ENCODE assay signal across 29 cellular contexts in genomic region chr2:21270083-21270491, GRCh38.
A peak's percentile ranks its signal among the peaks of the same experiment; 100 is the strongest.
DNase-seq lines count a peak whose midpoint lies in the region; ATAC-seq and TF ChIP-seq lines count a peak whose summit lies in the region.
"Had no signal": no experiment of that assay in that cellular context is flagged by ENCODE, and none has a peak within 500 bp of the region (broad histone marks: within the 10 kb centered on the region; RNA-seq: fewer than 3 reads in every experiment).

No MANE protein-coding gene starts in this region.

- H3K27ac ChIP-seq in heart left ventricle (peak overlapping the region in 11 of 12 donors; percentile 4 to 75 (median 54)), neural progenitor cell (no peak overlapping the region), vagina (peak overlapping the region; percentile 27), SK-N-SH (ENCODE audit: low read depth in 2 of 2, low read length in 1 of 2) (peak overlapping the region in 1 of 2 experiments; percentile 85; a peak in 2 of 4 replicates)
- H3K27ac ChIP-seq: C4-2B, transverse colon, VCaP had no signal

- no peak for TF ChIP-seq RAD21 in SK-N-SH (IDR thresholded peaks at IDR 0.05; ENCODE audit: low read length)

- H3K4me3 Mint-ChIP-seq in glutamatergic neuron (ENCODE audit: unreplicated experiment): peak overlapping the region; percentile 40
- no peak overlapping the region for H3K4me3 Mint-ChIP-seq in neural progenitor cell
- H3K4me3 Mint-ChIP-seq: activated CD4-positive, alpha-beta T cell treated with anti-CD3 and anti-CD28 coated beads for 36 hours; activated naive CD8-positive, alpha-beta T cell; H9; stimulated activated naive CD8-positive, alpha-beta T cell treated with anti-CD3 and anti-CD28 coated beads, Interleukin-15, amount 100 ng/mL, for 72 hours had no signal

- peaks cover 50% of the 10 kb centered on the region for H3K4me1 Mint-ChIP-seq in glutamatergic neuron (ENCODE audit: low read depth, unreplicated experiment)
- peaks cover 58% of the 10 kb centered on the region for H3K4me1 Mint-ChIP-seq in neural progenitor cell
- H3K4me1 Mint-ChIP-seq: activated CD4-positive, alpha-beta T cell treated with anti-CD3 and anti-CD28 coated beads for 36 hours; stimulated activated naive CD8-positive, alpha-beta T cell treated with anti-CD3 and anti-CD28 coated beads, Interleukin-15, amount 100 ng/mL, for 72 hours had no signal

- no peak overlapping the region for H3K4me2 ChIP-seq in neural progenitor cell
- no peak overlapping the region for H3K4me2 ChIP-seq in SK-N-SH

- H3K9me2 ChIP-seq in SK-N-SH: no peaks in the 10 kb centered on the region

- no peak overlapping the region for H3K27ac Mint-ChIP-seq in glutamatergic neuron (ENCODE audit: unreplicated experiment)
- peak overlapping the region; percentile 91 for H3K27ac Mint-ChIP-seq in neural progenitor cell
- H3K27ac Mint-ChIP-seq: activated CD4-positive, alpha-beta T cell treated with anti-CD3 and anti-CD28 coated beads for 36 hours; activated naive CD8-positive, alpha-beta T cell; H9; stimulated activated naive CD8-positive, alpha-beta T cell treated with anti-CD3 and anti-CD28 coated beads, Interleukin-15, amount 100 ng/mL, for 72 hours had no signal

- CTCF ChIA-PET in SK-N-SH (lab: Yijun Ruan, JAX): interaction anchor here (0.6 to 2.9 kb wide), 11 partner anchors 9 to 306 kb away, joined by 3 to 15 read pairs (median 6); no protein-coding TSS in a partner anchor

- POLR2A ChIA-PET in SK-N-SH (lab: Yijun Ruan, JAX): interaction anchor here (1.0 to 2.5 kb wide), 3 partner anchors 10 to 161 kb away, joined by 3 to 9 read pairs (median 4); no protein-coding TSS in a partner anchor

- intact Hi-C loops in heart left ventricle (cut with DNase I) (no loop called here), cardiac septum (cut with DNase I) (no loop called here), vagina (cut with DNase I) (no loop called here)

- H3K9me3 ChIP-seq in heart left ventricle (no peaks in the 10 kb centered on the region), neural progenitor cell (ENCODE audit: low read depth) (no peaks in the 10 kb centered on the region), vagina (no peaks in the 10 kb centered on the region), SK-N-SH (no peaks in the 10 kb centered on the region)
- H3K9me3 ChIP-seq: transverse colon had no signal

- H3K27me3 ChIP-seq in heart left ventricle (no peaks in the 10 kb centered on the region), neural progenitor cell (no peaks in the 10 kb centered on the region), vagina (no peaks in the 10 kb centered on the region), SK-N-SH (ENCODE audit: insufficient read depth) (no peaks in the 10 kb centered on the region)
- H3K27me3 ChIP-seq: transverse colon had no signal

- WGBS in heart left ventricle, 4 donors: 49 to 60% (median 55%) methylated on average over 2 of the region's 2 CpGs
- WGBS in SK-N-SH (ENCODE audit: low lambda C conversion rate): 46% methylated on average over 2 of the region's 2 CpGs

- no peaks in the 10 kb centered on the region for H3F3A ChIP-seq in neural progenitor cell (ENCODE audit: low read depth)
- no peaks in the 10 kb centered on the region for H3F3A ChIP-seq in SK-N-SH (replicated peaks; ENCODE audit: insufficient read depth)

- H2AFZ ChIP-seq in neural progenitor cell (replicated peaks) (no peak overlapping the region), SK-N-SH (ENCODE audit: low read depth) (no peak overlapping the region)

- TF ChIP-seq CTCF in heart left ventricle (IDR thresholded peaks at IDR 0.05): no peak
- no peak for TF ChIP-seq CTCF in glutamatergic neuron (IDR thresholded peaks at IDR 0.05; ENCODE audit: partially characterized antibody, unreplicated experiment)
- no peak for TF ChIP-seq CTCF in neural progenitor cell (IDR thresholded peaks at IDR 0.05)
- TF ChIP-seq CTCF in vagina (IDR thresholded peaks at IDR 0.05): no peak
- no peak for TF ChIP-seq CTCF in SK-N-SH (IDR thresholded peaks at IDR 0.05)

- H3K36me3 ChIP-seq in heart left ventricle (no peaks in the 10 kb centered on the region), neural progenitor cell (no peaks in the 10 kb centered on the region), vagina (no peaks in the 10 kb centered on the region), SK-N-SH (replicated peaks in 1 of 2; ENCODE audit: control insufficient read depth in 1 of 2, insufficient read depth in 2 of 2, low read length in 1 of 2) (no peaks in the 10 kb centered on the region)
- H3K36me3 ChIP-seq: transverse colon had no signal

- H3K9ac ChIP-seq in neural progenitor cell: no peak overlapping the region
- no peak overlapping the region for H3K9ac ChIP-seq in SK-N-SH

- H3K79me2 ChIP-seq in neural progenitor cell (ENCODE audit: low read depth) (no peaks in the 10 kb centered on the region), SK-N-SH (ENCODE audit: insufficient read depth) (no peaks in the 10 kb centered on the region)

- ATAC-seq in heart left ventricle: peak in 1 of 4 donors; percentile 24
- ATAC-seq: activated CD4-positive, alpha-beta T cell treated with anti-CD3 and anti-CD28 coated beads for 36 hours; Panc1; stimulated activated naive CD8-positive, alpha-beta T cell treated with anti-CD3 and anti-CD28 coated beads, Interleukin-15, amount 100 ng/mL, for 72 hours had no signal

- peaks cover 0 to 46% (median 24%) of the 10 kb centered on the region in 12 donors for H3K4me1 ChIP-seq in heart left ventricle
- peaks cover 13% of the 10 kb centered on the region for H3K4me1 ChIP-seq in neural progenitor cell
- H3K4me1 ChIP-seq in vagina: peaks cover 19% of the 10 kb centered on the region
- peaks cover 0 to 59% of the 10 kb centered on the region in 2 experiments; a peak in 2 of 4 replicates for H3K4me1 ChIP-seq in SK-N-SH (ENCODE audit: control insufficient read depth in 1 of 2, insufficient read depth in 2 of 2, low read depth in 1 of 2, low read length in 1 of 2)

- H3K9me3 Mint-ChIP-seq in glutamatergic neuron (ENCODE audit: unreplicated experiment): peaks cover 2% of the 10 kb centered on the region
- H3K9me3 Mint-ChIP-seq in neural progenitor cell: peaks cover 2% of the 10 kb centered on the region
- H3K9me3 Mint-ChIP-seq: H9 had no signal

- no peak for TF ChIP-seq POLR2A in heart left ventricle (IDR thresholded peaks at IDR 0.05)
- no peak for TF ChIP-seq POLR2A in vagina (IDR thresholded peaks at IDR 0.05)

- H3K27me3 Mint-ChIP-seq in glutamatergic neuron (ENCODE audit: unreplicated experiment): peaks cover 4% of the 10 kb centered on the region
- peaks cover 10% of the 10 kb centered on the region for H3K27me3 Mint-ChIP-seq in neural progenitor cell (ENCODE audit: insufficient read depth, low read depth)

- H3K36me3 Mint-ChIP-seq in glutamatergic neuron (ENCODE audit: unreplicated experiment) (no peaks in the 10 kb centered on the region), neural progenitor cell (no peaks in the 10 kb centered on the region)
- H3K36me3 Mint-ChIP-seq: activated naive CD8-positive, alpha-beta T cell had no signal

- no peaks in the 10 kb centered on the region for H4K20me1 ChIP-seq in neural progenitor cell (ENCODE audit: low read depth)
- H4K20me1 ChIP-seq in SK-N-SH (ENCODE audit: insufficient read depth): no peaks in the 10 kb centered on the region

- no peak overlapping the region for H3K4me3 ChIP-seq in heart left ventricle
- no peak overlapping the region for H3K4me3 ChIP-seq in neural progenitor cell
- H3K4me3 ChIP-seq in vagina: no peak overlapping the region
- H3K4me3 ChIP-seq in SK-N-SH (ENCODE audit: low read depth in 2 of 2, low read length in 1 of 2): no peak overlapping the region
- H3K4me3 ChIP-seq: transverse colon had no signal

- DNase-seq in heart left ventricle (no peak), cardiac septum (ENCODE audit: low spot score) (no peak), glutamatergic neuron (no peak), neural progenitor cell (ENCODE audit: low spot score) (peak; percentile 32), vagina (ENCODE audit: extremely low spot score in 2 of 2) (no peak), SK-N-SH (no peak), iPS-NIHi7 (ENCODE audit: extremely low spot score) (no peak)
- no peak for DNase-seq in activated CD4-positive, alpha-beta T cell treated with anti-CD3 and anti-CD28 coated beads for 48 hours
- DNase-seq: 8988T; activated CD4-positive, alpha-beta T cell treated with anti-CD3 and anti-CD28 coated beads for 36 hours; aorta; COR-L47; cortex of kidney; DMS79; H9; IMR-90; NCI-H146; NCI-H345; NCI-H748 treated with DMSO at 0.1 percent for 48 hours; SIG-M5; stimulated activated CD4-positive, alpha-beta T cell treated with anti-CD3 and anti-CD28 coated beads, Interleukin-12 subunit alpha, Interleukin-12 subunit beta, amount 100 ng/mL, for 4 hours; stimulated activated CD4-positive, alpha-beta T cell treated with anti-CD3 and anti-CD28 coated beads, Interleukin-2, amount 100 ng/mL, for 48 hours; stimulated activated naive CD8-positive, alpha-beta T cell treated with anti-CD3 and anti-CD28 coated beads, Interleukin-15, amount 100 ng/mL, for 72 hours; T-helper 9 cell; transverse colon had no signal

- TF ChIP-seq EP300 in SK-N-SH (IDR thresholded peaks at IDR 0.05; ENCODE audit: borderline replicate concordance in 1 of 2, low read depth in 1 of 2, low read length in 1 of 2): no peak

TF ChIP-seq in SK-N-SH, 30 proteins besides CTCF, POLR2A, EP300 and RAD21 (continues in another document):
- TF ChIP-seq GABPA (IDR thresholded peaks at IDR 0.05; ENCODE audit: low read depth) (no peak), POLR2AphosphoS5 (IDR thresholded peaks at IDR 0.05; ENCODE audit: low read depth, low read length) (no peak), MXI1 (IDR thresholded peaks at IDR 0.05; ENCODE audit: low read depth, low read length) (no peak), EZH2phosphoT487 (IDR thresholded peaks at IDR 0.05; ENCODE audit: borderline replicate concordance, low read depth) (no peak), RXRA (IDR thresholded peaks at IDR 0.05; ENCODE audit: borderline replicate concordance, low read depth) (no peak), NFIC (IDR thresholded peaks at IDR 0.05; ENCODE audit: borderline replicate concordance) (no peak), YY1 (IDR thresholded peaks at IDR 0.05; ENCODE audit: low read depth) (no peak), FOXM1 (IDR thresholded peaks at IDR 0.05; ENCODE audit: low read depth) (no peak)
